Comparison of ENCODE assay signal across 23 cellular contexts in the genomic region with DNA sequence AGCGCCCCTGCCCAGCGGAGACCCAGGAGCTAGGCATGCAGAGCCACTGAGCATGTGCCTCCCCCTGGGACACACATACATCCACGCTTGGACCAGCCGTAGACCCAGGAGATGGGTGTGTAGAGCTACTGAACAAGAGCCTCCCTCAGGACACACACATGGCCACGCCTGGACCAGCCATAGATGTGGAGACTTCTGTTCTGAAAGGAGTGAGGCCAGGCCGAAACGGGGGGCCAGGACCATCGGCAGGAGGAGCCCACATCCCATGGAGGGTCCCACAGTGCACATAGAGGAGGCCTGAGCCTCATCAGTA.
A peak's percentile ranks its signal among the peaks of the same experiment; 100 is the strongest.
DNase-seq lines count a peak whose midpoint lies in the region; ATAC-seq and TF ChIP-seq lines count a peak whose summit lies in the region.
"Had no signal": no experiment of that assay in that cellular context is flagged by ENCODE, and none has a peak within 500 bp of the region (broad histone marks: within the 10 kb centered on the region; RNA-seq: fewer than 3 reads in every experiment).

No MANE protein-coding gene starts in this region.

- H3K36me3 ChIP-seq in lung (ENCODE audit: control insufficient read depth in 2 of 2, insufficient read depth in 2 of 2, low read length in 2 of 2) = no peaks in the 10 kb centered on the region
- no peaks in the 10 kb centered on the region for H3K36me3 ChIP-seq in upper lobe of right lung
- H3K36me3 ChIP-seq: BLaER1 had no signal

- no peaks in the 10 kb centered on the region for H3K4me1 Mint-ChIP-seq in activated CD8-positive, alpha-beta memory T cell treated with anti-CD3 and anti-CD28 coated beads, Interleukin-2, amount 10 ng/mL, durations not matched to agents 7 days and 5 days
- H3K4me1 Mint-ChIP-seq: B cell; CD4-positive, CD25-positive, alpha-beta regulatory T cell had no signal

- TF ChIP-seq CTCF in lung (IDR thresholded peaks at IDR 0.05; ENCODE audit: control extremely low read depth, extremely low read depth) (no peak), omental fat pad (IDR thresholded peaks at IDR 0.05) (no peak), upper lobe of right lung (IDR thresholded peaks at IDR 0.05) (no peak), foreskin fibroblast (IDR thresholded peaks at IDR 0.05; ENCODE audit: low read depth, low read length) (no peak)

- intact Hi-C loops in upper lobe of right lung (cut with DNase I) = no loop called here

- CTCF ChIA-PET in activated CD8-positive, alpha-beta memory T cell treated with anti-CD3 and anti-CD28 coated beads, Interleukin-2, amount 10 ng/mL, durations not matched to agents 7 days and 5 days (lab: Charles Lee) = no interaction called here

- peaks cover 2% of the 10 kb centered on the region for H3K9me3 Mint-ChIP-seq in activated CD8-positive, alpha-beta memory T cell treated with anti-CD3 and anti-CD28 coated beads, Interleukin-2, amount 10 ng/mL, durations not matched to agents 7 days and 5 days (ENCODE audit: low read depth)
- H3K9me3 Mint-ChIP-seq: CD8-positive, alpha-beta T cell had no signal

- peaks cover 0 to 3% of the 10 kb centered on the region in 2 donors for H3K9me3 ChIP-seq in lung (ENCODE audit: control insufficient read depth in 2 of 2, insufficient read depth in 1 of 2, low read length in 1 of 2)
- H3K9me3 ChIP-seq in upper lobe of right lung = no peaks in the 10 kb centered on the region
- H3K9me3 ChIP-seq: Caco-2 had no signal

- ATAC-seq in activated CD8-positive, alpha-beta memory T cell treated with anti-CD3 and anti-CD28 coated beads, Interleukin-2, amount 10 ng/mL, durations not matched to agents 7 days and 5 days = no peak
- no peak for ATAC-seq in lung (ENCODE audit: insufficient read depth, low FRiP score)
- peak; percentile 46 for ATAC-seq in omental fat pad (ENCODE audit: low FRiP score)
- ATAC-seq in upper lobe of right lung = peak; percentile 16
- ATAC-seq: CD8-positive, alpha-beta T cell; GM12878 had no signal

- H3K4me3 Mint-ChIP-seq in activated CD8-positive, alpha-beta memory T cell treated with anti-CD3 and anti-CD28 coated beads, Interleukin-2, amount 10 ng/mL, durations not matched to agents 7 days and 5 days = no peak overlapping the region
- H3K4me3 Mint-ChIP-seq: B cell; CD8-positive, alpha-beta T cell had no signal

- H3K4me3 ChIP-seq in lung (no peak overlapping the region), upper lobe of right lung (no peak overlapping the region), foreskin fibroblast (ENCODE audit: low read depth in 1 of 2, low read length in 2 of 2) (no peak overlapping the region)
- H3K4me3 ChIP-seq: BLaER1, GM12878, GM23248 had no signal

- H3K4me1 ChIP-seq in lung (ENCODE audit: control insufficient read depth in 2 of 2, insufficient read depth in 2 of 2, low read length in 2 of 2) (no peaks in the 10 kb centered on the region), upper lobe of right lung (no peaks in the 10 kb centered on the region)
- H3K4me1 ChIP-seq: Caco-2 had no signal

- H3K27ac ChIP-seq in lung (ENCODE audit: low read depth in 1 of 2, low read length in 1 of 2) (no peak overlapping the region), upper lobe of right lung (no peak overlapping the region)
- H3K27ac ChIP-seq: 22Rv1, BLaER1, C4-2B, GM23248 had no signal

- no peak overlapping the region for H3K27ac Mint-ChIP-seq in activated CD8-positive, alpha-beta memory T cell treated with anti-CD3 and anti-CD28 coated beads, Interleukin-2, amount 10 ng/mL, durations not matched to agents 7 days and 5 days
- H3K27ac Mint-ChIP-seq: B cell; CD4-positive, CD25-positive, alpha-beta regulatory T cell; CD8-positive, alpha-beta T cell had no signal

- 87 to 95% methylated on average over 8 of the region's 8 CpGs for WGBS in lung, 2 donors

- H3K27me3 ChIP-seq in lung (ENCODE audit: control insufficient read depth, insufficient read depth) = no peaks in the 10 kb centered on the region
- H3K27me3 ChIP-seq in upper lobe of right lung = peaks cover 4% of the 10 kb centered on the region
- H3K27me3 ChIP-seq: BLaER1 had no signal

- no peaks in the 10 kb centered on the region for H3K36me3 Mint-ChIP-seq in activated CD8-positive, alpha-beta memory T cell treated with anti-CD3 and anti-CD28 coated beads, Interleukin-2, amount 10 ng/mL, durations not matched to agents 7 days and 5 days
- H3K36me3 Mint-ChIP-seq: CD4-positive, CD25-positive, alpha-beta regulatory T cell; CD8-positive, alpha-beta T cell had no signal

- peak; percentile 25 for DNase-seq in activated CD8-positive, alpha-beta memory T cell treated with anti-CD3 and anti-CD28 coated beads, Interleukin-2, amount 10 ng/mL, durations not matched to agents 7 days and 5 days
- DNase-seq in activated CD8-positive, alpha-beta memory T cell treated with anti-CD3 and anti-CD28 coated beads, Interleukin-2, amount 50 U/mL, for 4 hours = no peak
- DNase-seq in lung (ENCODE audit: low spot score) = peak; percentile 15
- DNase-seq in omental fat pad (ENCODE audit: low spot score) = no peak
- DNase-seq in upper lobe of right lung = no peak
- DNase-seq in central memory CD4-positive, alpha-beta T cell = no peak
- DNase-seq in D341Med (ENCODE audit: low spot score) = no peak
- no peak for DNase-seq in foreskin fibroblast
- DNase-seq: Caco-2; CD4-positive, CD25-positive, alpha-beta regulatory T cell; CD8-positive, alpha-beta T cell; DMS 273 treated with DMSO at 0.1 percent for 48 hours; DMS79; EL; GDM1; GM23248; H7; HCEC 1CT had no signal

- no peaks in the 10 kb centered on the region for H3K27me3 Mint-ChIP-seq in activated CD8-positive, alpha-beta memory T cell treated with anti-CD3 and anti-CD28 coated beads, Interleukin-2, amount 10 ng/mL, durations not matched to agents 7 days and 5 days
- H3K27me3 Mint-ChIP-seq: B cell; CD4-positive, CD25-positive, alpha-beta regulatory T cell had no signal

Comparison
In these comparisons a context has a peak if more than half of its experiments do, and no peak if none do; other contexts are left out.
1. DNase-seq: peak in activated CD8-positive, alpha-beta memory T cell treated with anti-CD3 and anti-CD28 coated beads, Interleukin-2, amount 10 ng/mL, durations not matched to agents 7 days and 5 days (single experiment) and lung (single experiment); none in activated CD8-positive, alpha-beta memory T cell treated with anti-CD3 and anti-CD28 coated beads, Interleukin-2, amount 50 U/mL, for 4 hours (single experiment), omental fat pad (single experiment), upper lobe of right lung (single experiment), central memory CD4-positive, alpha-beta T cell (single experiment), D341Med (single experiment) and foreskin fibroblast (0 of 2).
2. ATAC-seq: peak in omental fat pad (single experiment) and upper lobe of right lung (single experiment); none in activated CD8-positive, alpha-beta memory T cell treated with anti-CD3 and anti-CD28 coated beads, Interleukin-2, amount 10 ng/mL, durations not matched to agents 7 days and 5 days (single experiment) and lung (single experiment).